Comparison of ENCODE assay signal across 19 cellular contexts in the genomic region with DNA sequence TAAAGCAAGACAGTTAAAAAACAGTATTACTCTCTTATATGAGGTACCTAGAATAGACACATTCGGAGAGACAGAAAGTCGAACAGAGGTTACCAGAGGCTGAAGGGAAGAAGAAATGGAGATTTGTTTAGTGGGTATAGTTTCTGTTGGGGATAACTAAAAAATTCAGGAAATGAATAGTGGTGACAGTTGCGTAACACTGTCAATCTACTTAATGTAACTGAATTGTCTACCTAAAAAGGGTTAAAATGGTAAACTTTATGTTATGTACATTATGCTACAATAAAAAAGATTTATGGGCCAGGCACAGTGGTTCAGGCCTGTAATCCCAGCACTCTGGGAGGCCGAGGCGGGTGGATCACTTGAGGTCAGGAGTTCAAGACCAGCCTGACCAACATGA.
"Had no signal": no experiment of that assay in that cellular context is flagged by ENCODE, and none has a peak within 500 bp of the region (broad histone marks: within the 10 kb centered on the region; RNA-seq: fewer than 3 reads in every experiment).

No MANE protein-coding gene starts in this region.

- ATAC-seq: activated T-helper 17 cell treated with anti-CD3 and anti-CD28 coated beads, Interleukin-2, amount 50 U/mL, for 72 hours; gastrocnemius medialis had no signal

- H3K27me3 ChIP-seq: adrenal gland, breast epithelium, gastrocnemius medialis, right atrium auricular region, testis had no signal

- H3K27ac Mint-ChIP-seq: progenitor cell of endocrine pancreas, type B pancreatic cell had no signal

- H3K27ac ChIP-seq: adrenal gland, breast epithelium, gastrocnemius medialis, left ventricle myocardium inferior, right atrium auricular region, testis had no signal

- DNase-seq: activated CD4-positive, alpha-beta T cell treated with anti-CD3 and anti-CD28 coated beads, Interleukin-2, amount 50 U/mL, for 4 hours; activated naive CD4-positive, alpha-beta T cell; activated T-cell treated with anti-CD3 and anti-CD28 coated beads for 4 hours; adrenal gland; cerebellar nuclear complex; cortex of kidney; gastrocnemius medialis; head of caudate nucleus; left ventricle myocardium inferior; mammary epithelial cell; midbrain; T-helper 2 cell; testis had no signal

- H3K9me3 ChIP-seq: adrenal gland, breast epithelium, gastrocnemius medialis, left ventricle myocardium inferior, right atrium auricular region, testis had no signal

- H3K4me3 ChIP-seq: adrenal gland, breast epithelium, gastrocnemius medialis, left ventricle myocardium inferior, right atrium auricular region, testis had no signal

- H3K4me1 ChIP-seq: breast epithelium, gastrocnemius medialis, testis had no signal

- H3K9me3 Mint-ChIP-seq: activated T-helper 17 cell treated with anti-CD3 and anti-CD28 coated beads, Interleukin-2, amount 50 U/mL, for 72 hours; neural crest cell; type B pancreatic cell had no signal
